ENCODE assay signal across 9 cellular contexts in the genomic region with DNA sequence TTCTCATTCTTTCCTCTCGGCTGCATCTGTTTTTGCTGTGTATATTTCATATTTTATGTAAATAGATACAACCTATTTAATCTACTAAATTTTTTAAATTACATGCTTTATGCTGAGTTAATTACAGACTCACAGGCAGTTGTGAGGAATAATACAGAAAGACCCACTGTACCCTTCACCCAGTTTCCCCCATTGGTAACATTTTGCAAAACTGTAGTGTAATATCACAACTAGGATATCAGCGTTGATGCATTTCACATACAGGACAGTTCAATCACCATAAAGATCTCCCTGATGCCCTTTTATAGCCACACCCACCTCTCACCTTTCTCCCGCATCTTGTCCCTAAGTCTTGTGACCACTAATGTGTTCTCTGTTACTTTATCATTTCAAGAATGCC.
"Had no signal": no experiment of that assay in that cellular context is flagged by ENCODE, and none has a peak within 500 bp of the region (broad histone marks: within the 10 kb centered on the region; RNA-seq: fewer than 3 reads in every experiment).

No MANE protein-coding gene starts in this region.

- H3K36me3 ChIP-seq: WERI-Rb-1 had no signal

- ATAC-seq: activated CD4-positive, alpha-beta T cell treated with anti-CD3 and anti-CD28 coated beads for 36 hours; activated CD4-positive, CD25-positive, alpha-beta regulatory T cell treated with anti-CD3 and anti-CD28 coated beads, Interleukin-2, amount 50 U/mL, for 24 hours; activated CD8-positive, alpha-beta memory T cell treated with anti-CD3 and anti-CD28 coated beads, Interleukin-2, amount 10 ng/mL, durations not matched to agents 7 days and 5 days; activated CD8-positive, alpha-beta T cell treated with anti-CD3 and anti-CD28 coated beads for 36 hours; activated CD8-positive, alpha-beta T cell treated with anti-CD3 and anti-CD28 coated beads, Interleukin-2, amount 10 ng/mL, durations not matched to agents 7 days and 5 days; T-helper 17 cell; WTC11 had no signal

- H3K27ac ChIP-seq: VCaP, WERI-Rb-1 had no signal
